17 cellular contexts compared by ENCODE assay signal in genomic region chr15:39719109-39719508, GRCh38.
DNase-seq lines count a peak whose midpoint lies in the region; ATAC-seq and TF ChIP-seq lines count a peak whose summit lies in the region.
"Had no signal": no experiment of that assay in that cellular context is flagged by ENCODE, and none has a peak within 500 bp of the region (broad histone marks: within the 10 kb centered on the region; RNA-seq: fewer than 3 reads in every experiment).

No MANE protein-coding gene starts in this region.

- ATAC-seq in SK-N-SH treated with all-trans-retinoic acid at 6 μM for 48 hours = no peak; the same call in 2 of the 3 replicates
- no peak for ATAC-seq in HG02623 (IDR thresholded peaks at IDR 0.05; ENCODE audit: unreplicated experiment)
- ATAC-seq in GM19328 (IDR thresholded peaks at IDR 0.05; ENCODE audit: unreplicated experiment) = no peak
- ATAC-seq in GM18517 (IDR thresholded peaks at IDR 0.05; ENCODE audit: unreplicated experiment) = no peak
- ATAC-seq: CD8-positive, alpha-beta T cell; GM12878; GM23338; HCT116 had no signal

- DNase-seq in NCI-H2171 treated with DMSO at 0.1 percent for 48 hours (lab: John Stamatoyannopoulos, UW) (peak; percentile 45), NCI-H2171 (lab: John Stamatoyannopoulos, UW) (no peak), HT-29 (ENCODE audit: low spot score) (peak; percentile 23), retina (peak; percentile 6)
- DNase-seq: CD4-positive, CD25-positive, alpha-beta regulatory T cell; CD8-positive, alpha-beta T cell; DMS79; EL; GDM1; H9 had no signal

TF ChIP-seq in SK-N-SH treated with all-trans-retinoic acid at 6 μM for 48 hours, 23 proteins besides CTCF, POLR2A, EP300 and RAD21:
- TF ChIP-seq GLIS3 (CRISPR knock-in tag; IDR thresholded peaks at IDR 0.05) (no peak), ZNF8 (CRISPR knock-in tag; IDR thresholded peaks at IDR 0.05) (no peak), TCF4 (CRISPR knock-in tag; IDR thresholded peaks at IDR 0.05; ENCODE audit: borderline replicate concordance) (peak; percentile 71; the same call in 1 of the 2 replicates), CSRNP3 (CRISPR knock-in tag; IDR thresholded peaks at IDR 0.05) (no peak), ISL1 (CRISPR knock-in tag; IDR thresholded peaks at IDR 0.05) (peak; percentile 73)
